8 cellular contexts compared by ENCODE assay signal in the genomic region with DNA sequence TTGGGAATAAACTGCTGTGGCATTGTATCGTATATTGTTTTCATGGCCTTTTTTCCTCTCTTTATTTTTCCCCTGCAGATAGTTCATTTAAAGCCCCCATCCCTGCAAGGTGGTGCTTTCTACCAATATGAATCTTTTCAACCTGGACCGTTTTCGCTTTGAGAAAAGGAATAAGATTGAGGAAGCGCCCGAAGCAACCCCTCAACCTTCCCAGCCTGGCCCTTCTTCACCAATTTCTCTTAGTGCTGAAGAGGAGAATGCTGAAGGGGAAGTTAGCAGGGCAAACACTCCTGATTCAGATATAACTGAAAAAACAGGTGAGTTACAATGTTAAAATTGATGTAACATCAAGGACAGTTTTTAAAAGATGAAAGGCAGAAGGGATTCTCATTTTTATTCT. TPM values are rescaled to one million over a fixed set of nuclear protein-coding genes. Genes with fewer than 3 reads are reported as not detected.
DNase-seq lines count a peak whose midpoint lies in the region; ATAC-seq and TF ChIP-seq lines count a peak whose summit lies in the region.

No MANE protein-coding gene starts in this region.

- H3K23ac ChIP-seq in mesenchymal stem cell (ENCODE audit: low read length in 2 of 2), result no peak overlapping the region

- no peak overlapping the region for H2BK12ac ChIP-seq in mesenchymal stem cell (ENCODE audit: low read length in 2 of 2)

- no peak overlapping the region for H2BK120ac ChIP-seq in mesenchymal stem cell (ENCODE audit: low read depth, low read length)

- H2BK15ac ChIP-seq in mesenchymal stem cell (ENCODE audit: low read depth, poor library complexity, severe bottlenecking), result no peak overlapping the region

- POLR2A ChIA-PET in AG04449 (lab: Yijun Ruan, JAX), result no interaction called here

- TF ChIP-seq CTCF in AG04449 (IDR thresholded peaks at IDR 0.05; ENCODE audit: insufficient read depth, low read length, missing control alignments) (no peak), body of pancreas (IDR thresholded peaks at IDR 0.05) (no peak)

- peak overlapping the region in 1 of 2 experiments; percentile 89 for H3K18ac ChIP-seq in mesenchymal stem cell (ENCODE audit: low read depth in 1 of 2, low read length in 2 of 2)

- DNase-seq in AG04449 (ENCODE audit: low read depth, low spot score), result no peak
- DNase-seq in body of pancreas, result no peak
- DNase-seq in mesenchymal stem cell, result no peak
- DNase-seq in NCI-H446 treated with DMSO at 0.1 percent for 48 hours (lab: John Stamatoyannopoulos, UW), result no peak
- DNase-seq in stimulated activated CD4-positive, alpha-beta T cell treated with anti-CD3 and anti-CD28 coated beads, Interleukin-4, amount 100 ng/mL, for 24 hours, result no peak
- no peak for DNase-seq in NCI-H1436 (lab: John Stamatoyannopoulos, UW)

- intact Hi-C loops in body of pancreas (cut with DNase I), result no loop called here

- peak overlapping the region; percentile 81 for H3K4me3 ChIP-seq in AG04449 (ENCODE audit: low read depth, low read length)
- peak overlapping the region; percentile 75 for H3K4me3 ChIP-seq in HUES64 (ENCODE audit: low read length)
- H3K4me3 ChIP-seq in body of pancreas, result peak overlapping the region; percentile 53 to 95
- H3K4me3 ChIP-seq in mesenchymal stem cell (ENCODE audit: insufficient read depth in 1 of 2, low read depth in 1 of 2, low read length in 2 of 2), result peak overlapping the region; percentile 69 to 92

- peaks cover 6% of the 10 kb centered on the region for H3K79me1 ChIP-seq in mesenchymal stem cell (replicated peaks; ENCODE audit: low read length, poor library complexity, severe bottlenecking)

- no peak overlapping the region for H2BK5ac ChIP-seq in mesenchymal stem cell (ENCODE audit: low read depth, low read length, poor library complexity, severe bottlenecking)

- no peak overlapping the region for H4K8ac ChIP-seq in mesenchymal stem cell (ENCODE audit: low read length)

- H2AFZ ChIP-seq in mesenchymal stem cell (ENCODE audit: low read depth, low read length), result no peak overlapping the region

- H4K91ac ChIP-seq in mesenchymal stem cell (ENCODE audit: low read length), result no peak overlapping the region

- H3K4me1 ChIP-seq in HUES64 (ENCODE audit: insufficient read depth, low read length) (peaks cover 24% of the 10 kb centered on the region), body of pancreas (peaks cover 16% of the 10 kb centered on the region), mesenchymal stem cell (ENCODE audit: control insufficient read depth, insufficient read depth, low read depth, low read length) (no peaks in the 10 kb centered on the region)

- H2AK5ac ChIP-seq in mesenchymal stem cell (ENCODE audit: low read length, severe bottlenecking), result peak overlapping the region; percentile 44

- no peaks in the 10 kb centered on the region for H3K9me3 ChIP-seq in HUES64 (ENCODE audit: insufficient read depth, low read depth, low read length)
- H3K9me3 ChIP-seq in body of pancreas, result no peaks in the 10 kb centered on the region
- peaks cover 11% of the 10 kb centered on the region for H3K9me3 ChIP-seq in mesenchymal stem cell (ENCODE audit: control insufficient read depth, low read length)

- TF ChIP-seq POLR2A in body of pancreas (IDR thresholded peaks at IDR 0.05), result no peak

- peak overlapping the region; percentile 61 for H3K4me2 ChIP-seq in mesenchymal stem cell (ENCODE audit: low read length, poor library complexity, severe bottlenecking)

- ATAC-seq in body of pancreas, result no peak
- no peak for ATAC-seq in HG03039 (IDR thresholded peaks at IDR 0.05; ENCODE audit: unreplicated experiment)

- CTCF ChIA-PET in AG04449 (lab: Yijun Ruan, JAX), result no interaction called here

- H3K36me3 ChIP-seq in HUES64 (ENCODE audit: insufficient read depth, low read length) (peaks cover 45% of the 10 kb centered on the region), body of pancreas (replicated peaks in 1 of 2; ENCODE audit: insufficient read depth in 1 of 2, low read depth in 2 of 2) (peaks cover 0 to 4% of the 10 kb centered on the region in 2 donors), mesenchymal stem cell (ENCODE audit: control insufficient read depth in 1 of 2, insufficient read depth in 2 of 2, low read depth in 1 of 2, low read length in 2 of 2) (peaks cover 7 to 39% of the 10 kb centered on the region in 2 experiments)

- H3K9ac ChIP-seq in HUES64 (ENCODE audit: low read depth, low read length) (peak overlapping the region; percentile 92), mesenchymal stem cell (ENCODE audit: low read length) (peak overlapping the region; percentile 98)

- no peaks in the 10 kb centered on the region for H3K27me3 ChIP-seq in HUES64 (ENCODE audit: insufficient read depth, low read length)
- H3K27me3 ChIP-seq in body of pancreas, result no peaks in the 10 kb centered on the region
- H3K27me3 ChIP-seq in mesenchymal stem cell (ENCODE audit: control insufficient read depth in 1 of 2, insufficient read depth in 1 of 2, low read length in 2 of 2), result no peaks in the 10 kb centered on the region

- peak overlapping the region in 1 of 2 experiments; percentile 51 for H3K4ac ChIP-seq in mesenchymal stem cell (ENCODE audit: low read depth in 1 of 2, low read length in 2 of 2)

- no peak overlapping the region for H3K14ac ChIP-seq in mesenchymal stem cell (ENCODE audit: low read length in 2 of 2)

- 33% methylated on average over 1 of the region's 5 CpGs for WGBS in HUES64
- WGBS in body of pancreas, 2 donors, result 10 to 19% methylated on average over 5 of the region's 5 CpGs
- no CpG with 5 or more reads among the region's 5 CpGs for WGBS in mesenchymal stem cell

- H3K27ac ChIP-seq in HUES64 (ENCODE audit: low read depth, low read length) (peak overlapping the region; percentile 87), body of pancreas (peak overlapping the region in 3 of 4 donors; percentile 49 to 94 (median 86)), mesenchymal stem cell (ENCODE audit: low read length, poor library complexity, severe bottlenecking) (peak overlapping the region; percentile 97)

RNA-seq across cellular contexts. Expression of a gene that starts 0.6 kb away (rescaled TPM):
- 59.3 TPM for polyA plus RNA-seq in HUES64 (2013, experiment 1 of 2)
- 56.4 TPM for polyA plus RNA-seq in HUES64 (2013, experiment 2 of 2)
- 10 to 100 TPM; 12.7 to 16.5 TPM for total RNA-seq in body of pancreas
- polyA plus RNA-seq in mesenchymal stem cell (2013, experiment 1 of 2), result 17.2 TPM
- 17.0 TPM for polyA plus RNA-seq in mesenchymal stem cell (2013, experiment 2 of 2)
